Comparison of ENCODE assay signal across 8 cellular contexts in the genomic region with DNA sequence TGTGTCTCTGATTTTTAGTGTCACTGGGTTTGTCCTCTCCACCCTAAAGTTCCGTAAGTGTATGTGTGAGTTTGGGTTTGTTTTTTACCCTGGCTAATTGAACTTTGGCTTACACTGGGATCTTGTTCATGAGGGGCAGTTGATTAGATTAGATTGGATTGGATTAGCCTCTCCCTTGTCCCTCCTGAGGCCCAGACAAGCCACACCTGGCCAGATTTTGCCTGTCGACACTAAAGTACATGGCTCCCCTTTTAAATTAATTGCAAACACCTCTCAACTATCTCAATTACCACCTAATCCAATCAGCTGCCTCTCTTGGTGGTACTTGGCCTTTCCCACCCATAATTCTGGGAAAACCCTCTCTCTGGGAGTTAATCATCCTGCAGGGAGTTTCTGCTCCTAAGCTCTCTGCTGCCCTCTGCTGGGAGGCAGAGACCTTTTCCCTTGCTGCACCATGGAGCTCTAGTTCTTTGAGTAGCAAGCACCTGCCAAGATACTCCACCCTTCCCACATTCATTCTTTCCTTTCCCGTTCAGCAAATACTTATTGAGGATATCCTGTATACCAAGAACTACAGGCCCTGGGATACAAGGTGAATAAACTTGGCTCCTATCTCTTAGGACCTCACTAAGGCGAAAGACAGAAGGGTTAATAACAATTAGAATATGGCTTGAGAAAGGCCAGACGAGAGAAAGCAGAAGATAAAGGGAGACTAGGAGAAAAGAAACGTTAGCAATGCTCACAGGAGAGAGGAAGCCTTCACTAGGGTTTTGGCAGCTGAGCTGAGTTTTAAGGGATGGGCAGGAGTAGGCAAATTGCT. TPM values are rescaled to one million over a fixed set of nuclear protein-coding genes. Genes with fewer than 3 reads are reported as not detected.
DNase-seq lines count a peak whose midpoint lies in the region; ATAC-seq and TF ChIP-seq lines count a peak whose summit lies in the region.

No MANE protein-coding gene starts in this region.

- no TSS peak for BruUV-seq in Calu3 (replicated peaks; lab: Mats Ljungman, UMichigan)

- intact Hi-C loops in Calu3 (cut with micrococcal nuclease; ENCODE audit: unreplicated experiment): loop anchor here (1.0 kb wide), 3 partner anchors 199 to 340 kb away; no protein-coding TSS in a partner anchor

- no peaks in the 10 kb centered on the region for H3K9me3 ChIP-seq in thoracic aorta

- H3K36me3 ChIP-seq in thoracic aorta: no peaks in the 10 kb centered on the region

- no peak overlapping the region for H3K27ac ChIP-seq in thoracic aorta

- no peak for TF ChIP-seq EP300 in Ishikawa (IDR thresholded peaks at IDR 0.05; ENCODE audit: borderline replicate concordance)

- peak; percentile 96 for TF ChIP-seq CTCF in Calu3 (IDR thresholded peaks at IDR 0.05; ENCODE audit: unreplicated experiment)
- TF ChIP-seq CTCF in foreskin fibroblast (IDR thresholded peaks at IDR 0.05; ENCODE audit: low read depth, low read length): peak; percentile 98
- peak; percentile 46 for TF ChIP-seq CTCF in thoracic aorta (IDR thresholded peaks at IDR 0.05)

- H3K27me3 ChIP-seq in thoracic aorta (replicated peaks; ENCODE audit: insufficient read depth): no peaks in the 10 kb centered on the region

- CTCF ChIA-PET in Calu3 (lab: Charles Lee): interaction anchor here (0.6 to 2.1 kb wide), 21 partner anchors 10 to 342 kb away, joined by 3 to 17 read pairs (median 4); partner anchors contain the start of genes HSD17B2, MPHOSPH6 and SDR42E1

- DNase-seq in Calu3: peak; percentile 90
- peak; percentile 74 for DNase-seq in RKO (ENCODE audit: low spot score)
- peak; percentile 60 to 91 for DNase-seq in foreskin fibroblast
- DNase-seq in nucleus accumbens (lab: John Stamatoyannopoulos, UW): peak in 47 of 56 donors; percentile 2 to 77 (median 35)
- DNase-seq in thoracic aorta (ENCODE audit: low spot score): no peak

- no peaks in the 10 kb centered on the region for H3K9me3 Mint-ChIP-seq in Calu3 (ENCODE audit: low read depth, unreplicated experiment)
- no peaks in the 10 kb centered on the region for H3K9me3 Mint-ChIP-seq in activated T-helper 17 cell treated with anti-CD3 and anti-CD28 coated beads, Interleukin-2, amount 50 U/mL, for 72 hours

- peak; percentile 40 for ATAC-seq in activated T-helper 17 cell treated with anti-CD3 and anti-CD28 coated beads, Interleukin-2, amount 50 U/mL, for 72 hours (replicated peaks)
- ATAC-seq in thoracic aorta (ENCODE audit: insufficient number of reproducible peaks, low FRiP score, low read depth) (no peak), GM19324 (IDR thresholded peaks at IDR 0.05; ENCODE audit: low FRiP score, unreplicated experiment) (no peak)

- no peak overlapping the region for H3K4me3 Mint-ChIP-seq in Calu3 (ENCODE audit: low read depth, unreplicated experiment)
- H3K4me3 Mint-ChIP-seq in activated T-helper 17 cell treated with anti-CD3 and anti-CD28 coated beads, Interleukin-2, amount 50 U/mL, for 72 hours: no peak overlapping the region

- H3K4me3 ChIP-seq in foreskin fibroblast (ENCODE audit: low read depth in 1 of 2, low read length in 2 of 2) (no peak overlapping the region), thoracic aorta (no peak overlapping the region)

- peaks cover 6% of the 10 kb centered on the region for H3K4me1 Mint-ChIP-seq in Calu3 (ENCODE audit: low read depth, unreplicated experiment)
- H3K4me1 Mint-ChIP-seq in activated T-helper 17 cell treated with anti-CD3 and anti-CD28 coated beads, Interleukin-2, amount 50 U/mL, for 72 hours: no peaks in the 10 kb centered on the region

- no peaks in the 10 kb centered on the region for H3K36me3 Mint-ChIP-seq in Calu3 (ENCODE audit: insufficient read depth, unreplicated experiment)
- no peaks in the 10 kb centered on the region for H3K36me3 Mint-ChIP-seq in activated T-helper 17 cell treated with anti-CD3 and anti-CD28 coated beads, Interleukin-2, amount 50 U/mL, for 72 hours (ENCODE audit: low read depth)

- peak; percentile 85 for TF ChIP-seq RAD21 in Ishikawa (IDR thresholded peaks at IDR 0.05; ENCODE audit: low read depth)

- H3K4me1 ChIP-seq in thoracic aorta (ENCODE audit: control insufficient read depth in 1 of 2, low read depth in 2 of 2): no peaks in the 10 kb centered on the region

- peaks cover 68% of the 10 kb centered on the region for H3K27me3 Mint-ChIP-seq in Calu3 (ENCODE audit: unreplicated experiment)
- H3K27me3 Mint-ChIP-seq in activated T-helper 17 cell treated with anti-CD3 and anti-CD28 coated beads, Interleukin-2, amount 50 U/mL, for 72 hours: peaks cover 25% of the 10 kb centered on the region

- no peak overlapping the region for H3K27ac Mint-ChIP-seq in Calu3 (ENCODE audit: unreplicated experiment)
- H3K27ac Mint-ChIP-seq in activated T-helper 17 cell treated with anti-CD3 and anti-CD28 coated beads, Interleukin-2, amount 50 U/mL, for 72 hours: no peak overlapping the region

TF ChIP-seq in Ishikawa, 13 proteins besides CTCF, POLR2A, EP300 and RAD21:
- TF ChIP-seq YY1 (IDR thresholded peaks at IDR 0.05; ENCODE audit: low read depth) (no peak), TEAD4 (IDR thresholded peaks at IDR 0.05) (no peak), FOXM1 (IDR thresholded peaks at IDR 0.05; ENCODE audit: borderline replicate concordance, low read depth) (no peak), USF1 (IDR thresholded peaks at IDR 0.05) (no peak), TAF1 (IDR thresholded peaks at IDR 0.05; ENCODE audit: low read depth) (no peak), CREB1 (IDR thresholded peaks at IDR 0.05; ENCODE audit: low read depth) (no peak), MAX (IDR thresholded peaks at IDR 0.05) (no peak), NFIC (IDR thresholded peaks at IDR 0.05) (no peak), CEBPB (IDR thresholded peaks at IDR 0.05) (no peak), TCF12 (IDR thresholded peaks at IDR 0.05; ENCODE audit: low read depth) (no peak), REST (IDR thresholded peaks at IDR 0.05; ENCODE audit: low read depth) (no peak), EGR1 (IDR thresholded peaks at IDR 0.05) (no peak), ZBTB7A (IDR thresholded peaks at IDR 0.05; ENCODE audit: low read depth) (no peak)
TF ChIP-seq in Ishikawa: peak in this region for 0.

RNA-seq across cellular contexts. Expression of gene MPHOSPH6, which starts 60.0 kb away (rescaled TPM):
- total RNA-seq in Calu3 (2022) (40.4 and 42.7 TPM in 2 replicates), thoracic aorta (10 to 100 TPM; 50.3 to 79.9 TPM)
- total RNA-seq in activated T-helper 17 cell treated with anti-CD3 and anti-CD28 coated beads, Interleukin-2, amount 50 U/mL, for 72 hours: 10 to 100 TPM; 31.9 to 41.0 TPM

Comparison
In these comparisons a context has a peak if more than half of its experiments do, and no peak if none do; other contexts are left out.
1. CTCF ChIP-seq: peak in every context shown above with its lines; median percentile 98 in foreskin fibroblast; 96 in Calu3; 46 in thoracic aorta.